1 cellular context compared by ENCODE assay signal in the genomic region with DNA sequence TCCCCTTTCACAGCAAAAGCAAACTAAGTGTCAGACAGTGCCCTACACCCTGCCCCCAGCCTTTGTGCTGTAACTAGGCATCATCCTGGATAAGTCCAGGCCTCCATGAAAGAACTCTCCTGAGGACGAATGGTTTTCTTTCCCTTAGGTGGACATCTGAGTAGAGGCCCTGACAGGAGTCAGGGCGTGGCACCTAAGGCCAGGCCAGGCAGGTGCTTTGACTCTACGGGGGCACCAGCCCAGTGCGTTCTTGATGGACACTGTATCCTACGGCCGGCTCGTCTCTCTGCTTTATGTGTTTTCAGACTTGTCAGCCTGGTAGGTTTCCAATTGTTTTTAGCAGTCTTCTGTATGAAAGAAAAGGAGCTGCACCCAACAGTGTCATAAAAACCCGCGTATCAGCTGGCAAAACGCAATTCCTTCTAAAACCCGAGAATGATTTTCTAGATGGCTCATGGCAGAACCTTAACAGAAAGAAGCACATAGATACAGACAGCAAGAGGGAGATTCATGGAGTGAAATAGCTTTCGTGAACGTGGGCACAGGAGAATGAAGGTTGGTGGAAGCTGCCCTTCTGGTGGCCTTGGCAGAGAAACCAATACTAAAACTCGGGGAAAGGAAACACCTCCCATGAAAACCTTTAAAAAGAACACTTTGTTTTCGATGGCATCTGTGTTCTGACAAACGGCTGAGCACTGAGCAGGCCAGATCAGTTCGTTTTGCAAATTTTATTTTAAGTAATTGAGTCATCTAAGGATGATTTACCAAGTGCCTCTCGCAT.
TF ChIP-seq lines count a peak whose summit lies in the region.

No MANE protein-coding gene starts in this region.

TF ChIP-seq in GM23338, 12 proteins besides CTCF, POLR2A, EP300 and RAD21 (continued from another document):
- TF ChIP-seq, protein P1, sequence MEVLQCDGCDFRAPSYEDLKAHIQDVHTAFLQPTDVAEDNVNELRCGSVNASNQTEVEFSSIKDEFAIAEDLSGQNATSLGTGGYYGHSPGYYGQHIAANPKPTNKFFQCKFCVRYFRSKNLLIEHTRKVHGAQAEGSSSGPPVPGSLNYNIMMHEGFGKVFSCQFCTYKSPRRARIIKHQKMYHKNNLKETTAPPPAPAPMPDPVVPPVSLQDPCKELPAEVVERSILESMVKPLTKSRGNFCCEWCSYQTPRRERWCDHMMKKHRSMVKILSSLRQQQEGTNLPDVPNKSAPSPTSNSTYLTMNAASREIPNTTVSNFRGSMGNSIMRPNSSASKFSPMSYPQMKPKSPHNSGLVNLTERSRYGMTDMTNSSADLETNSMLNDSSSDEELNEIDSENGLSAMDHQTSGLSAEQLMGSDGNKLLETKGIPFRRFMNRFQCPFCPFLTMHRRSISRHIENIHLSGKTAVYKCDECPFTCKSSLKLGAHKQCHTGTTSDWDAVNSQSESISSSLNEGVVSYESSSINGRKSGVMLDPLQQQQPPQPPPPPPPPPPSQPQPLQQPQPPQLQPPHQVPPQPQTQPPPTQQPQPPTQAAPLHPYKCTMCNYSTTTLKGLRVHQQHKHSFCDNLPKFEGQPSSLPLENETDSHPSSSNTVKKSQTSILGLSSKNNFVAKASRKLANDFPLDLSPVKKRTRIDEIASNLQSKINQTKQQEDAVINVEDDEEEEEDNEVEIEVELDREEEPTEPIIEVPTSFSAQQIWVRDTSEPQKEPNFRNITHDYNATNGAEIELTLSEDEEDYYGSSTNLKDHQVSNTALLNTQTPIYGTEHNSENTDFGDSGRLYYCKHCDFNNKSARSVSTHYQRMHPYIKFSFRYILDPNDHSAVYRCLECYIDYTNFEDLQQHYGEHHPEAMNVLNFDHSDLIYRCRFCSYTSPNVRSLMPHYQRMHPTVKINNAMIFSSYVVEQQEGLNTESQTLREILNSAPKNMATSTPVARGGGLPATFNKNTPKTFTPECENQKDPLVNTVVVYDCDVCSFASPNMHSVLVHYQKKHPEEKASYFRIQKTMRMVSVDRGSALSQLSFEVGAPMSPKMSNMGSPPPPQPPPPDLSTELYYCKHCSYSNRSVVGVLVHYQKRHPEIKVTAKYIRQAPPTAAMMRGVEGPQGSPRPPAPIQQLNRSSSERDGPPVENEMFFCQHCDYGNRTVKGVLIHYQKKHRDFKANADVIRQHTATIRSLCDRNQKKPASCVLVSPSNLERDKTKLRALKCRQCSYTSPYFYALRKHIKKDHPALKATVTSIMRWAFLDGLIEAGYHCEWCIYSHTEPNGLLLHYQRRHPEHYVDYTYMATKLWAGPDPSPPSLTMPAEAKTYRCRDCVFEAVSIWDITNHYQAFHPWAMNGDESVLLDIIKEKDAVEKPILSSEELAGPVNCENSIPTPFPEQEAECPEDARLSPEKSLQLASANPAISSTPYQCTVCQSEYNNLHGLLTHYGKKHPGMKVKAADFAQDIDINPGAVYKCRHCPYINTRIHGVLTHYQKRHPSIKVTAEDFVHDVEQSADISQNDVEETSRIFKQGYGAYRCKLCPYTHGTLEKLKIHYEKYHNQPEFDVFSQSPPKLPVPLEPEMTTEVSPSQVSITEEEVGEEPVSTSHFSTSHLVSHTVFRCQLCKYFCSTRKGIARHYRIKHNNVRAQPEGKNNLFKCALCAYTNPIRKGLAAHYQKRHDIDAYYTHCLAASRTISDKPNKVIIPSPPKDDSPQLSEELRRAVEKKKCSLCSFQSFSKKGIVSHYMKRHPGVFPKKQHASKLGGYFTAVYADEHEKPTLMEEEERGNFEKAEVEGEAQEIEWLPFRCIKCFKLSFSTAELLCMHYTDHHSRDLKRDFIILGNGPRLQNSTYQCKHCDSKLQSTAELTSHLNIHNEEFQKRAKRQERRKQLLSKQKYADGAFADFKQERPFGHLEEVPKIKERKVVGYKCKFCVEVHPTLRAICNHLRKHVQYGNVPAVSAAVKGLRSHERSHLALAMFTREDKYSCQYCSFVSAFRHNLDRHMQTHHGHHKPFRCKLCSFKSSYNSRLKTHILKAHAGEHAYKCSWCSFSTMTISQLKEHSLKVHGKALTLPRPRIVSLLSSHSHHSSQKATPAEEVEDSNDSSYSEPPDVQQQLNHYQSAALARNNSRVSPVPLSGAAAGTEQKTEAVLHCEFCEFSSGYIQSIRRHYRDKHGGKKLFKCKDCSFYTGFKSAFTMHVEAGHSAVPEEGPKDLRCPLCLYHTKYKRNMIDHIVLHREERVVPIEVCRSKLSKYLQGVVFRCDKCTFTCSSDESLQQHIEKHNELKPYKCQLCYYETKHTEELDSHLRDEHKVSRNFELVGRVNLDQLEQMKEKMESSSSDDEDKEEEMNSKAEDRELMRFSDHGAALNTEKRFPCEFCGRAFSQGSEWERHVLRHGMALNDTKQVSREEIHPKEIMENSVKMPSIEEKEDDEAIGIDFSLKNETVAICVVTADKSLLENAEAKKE (CRISPR knock-in tag; IDR thresholded peaks at IDR 0.05) = no peak
- TF ChIP-seq, protein P2, sequence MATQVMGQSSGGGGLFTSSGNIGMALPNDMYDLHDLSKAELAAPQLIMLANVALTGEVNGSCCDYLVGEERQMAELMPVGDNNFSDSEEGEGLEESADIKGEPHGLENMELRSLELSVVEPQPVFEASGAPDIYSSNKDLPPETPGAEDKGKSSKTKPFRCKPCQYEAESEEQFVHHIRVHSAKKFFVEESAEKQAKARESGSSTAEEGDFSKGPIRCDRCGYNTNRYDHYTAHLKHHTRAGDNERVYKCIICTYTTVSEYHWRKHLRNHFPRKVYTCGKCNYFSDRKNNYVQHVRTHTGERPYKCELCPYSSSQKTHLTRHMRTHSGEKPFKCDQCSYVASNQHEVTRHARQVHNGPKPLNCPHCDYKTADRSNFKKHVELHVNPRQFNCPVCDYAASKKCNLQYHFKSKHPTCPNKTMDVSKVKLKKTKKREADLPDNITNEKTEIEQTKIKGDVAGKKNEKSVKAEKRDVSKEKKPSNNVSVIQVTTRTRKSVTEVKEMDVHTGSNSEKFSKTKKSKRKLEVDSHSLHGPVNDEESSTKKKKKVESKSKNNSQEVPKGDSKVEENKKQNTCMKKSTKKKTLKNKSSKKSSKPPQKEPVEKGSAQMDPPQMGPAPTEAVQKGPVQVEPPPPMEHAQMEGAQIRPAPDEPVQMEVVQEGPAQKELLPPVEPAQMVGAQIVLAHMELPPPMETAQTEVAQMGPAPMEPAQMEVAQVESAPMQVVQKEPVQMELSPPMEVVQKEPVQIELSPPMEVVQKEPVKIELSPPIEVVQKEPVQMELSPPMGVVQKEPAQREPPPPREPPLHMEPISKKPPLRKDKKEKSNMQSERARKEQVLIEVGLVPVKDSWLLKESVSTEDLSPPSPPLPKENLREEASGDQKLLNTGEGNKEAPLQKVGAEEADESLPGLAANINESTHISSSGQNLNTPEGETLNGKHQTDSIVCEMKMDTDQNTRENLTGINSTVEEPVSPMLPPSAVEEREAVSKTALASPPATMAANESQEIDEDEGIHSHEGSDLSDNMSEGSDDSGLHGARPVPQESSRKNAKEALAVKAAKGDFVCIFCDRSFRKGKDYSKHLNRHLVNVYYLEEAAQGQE (IDR thresholded peaks at IDR 0.05; ENCODE audit: unreplicated experiment) = no peak
- TF ChIP-seq POLR2AphosphoS5 (IDR thresholded peaks at IDR 0.05; ENCODE audit: low read depth) = no peak
- no peak for TF ChIP-seq EZH2 (IDR thresholded peaks at IDR 0.05; ENCODE audit: low read depth, unreplicated experiment)
- no peak for TF ChIP-seq STAT1 (IDR thresholded peaks at IDR 0.05; ENCODE audit: unreplicated experiment)
- no peak for TF ChIP-seq NANOG (IDR thresholded peaks at IDR 0.05; ENCODE audit: borderline replicate concordance)
TF ChIP-seq in GM23338: peak in this region for 0.
